In the genomic region with DNA sequence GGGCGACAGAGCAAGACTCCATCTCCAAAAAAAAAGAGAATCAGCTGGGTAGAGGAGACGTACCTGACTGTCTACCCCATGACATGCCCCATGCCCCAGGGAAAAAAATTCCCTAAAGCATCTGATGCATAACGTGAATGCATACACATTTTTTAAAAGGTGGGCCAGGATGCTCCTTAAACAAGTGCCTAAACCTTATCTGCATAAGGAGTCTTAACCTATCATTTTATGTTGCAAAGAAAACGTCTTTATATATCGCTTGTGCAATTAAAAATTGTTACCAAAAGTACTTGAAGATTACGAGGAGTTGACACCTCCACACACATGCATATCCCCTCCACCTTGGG, we compare ENCODE assay signal across 8 cellular contexts.
DNase-seq lines count a peak whose midpoint lies in the region; ATAC-seq, FAIRE-seq and TF ChIP-seq lines count a peak whose summit lies in the region.
"Not testable (repeated sequence)": the region's sequence is repeated elsewhere in the genome, so short reads cannot be mapped to it uniquely, and the experiment has no call there.

No MANE protein-coding gene starts in this region.

- H3K9me1 ChIP-seq in K562 (ENCODE audit: control insufficient read depth, insufficient read depth, low read length): not testable (repeated sequence)

- H3K4me1 ChIP-seq in HEK293 (ENCODE audit: control insufficient read depth, insufficient read depth, low read length): not testable (repeated sequence)
- peaks cover 0 to 29% of the 10 kb centered on the region in 2 experiments; a peak in 3 of 5 replicates for H3K4me1 ChIP-seq in K562 (replicated peaks in 1 of 2; ENCODE audit: control insufficient read depth in 2 of 2, insufficient read depth in 2 of 2, low read length in 2 of 2)
- peaks cover 55% of the 10 kb centered on the region for H3K4me1 ChIP-seq in left ventricle myocardium inferior

- DNase-seq in CD14-positive monocyte (ENCODE audit: low spot score): peak; percentile 10
- peak in 2 of 34 experiments; percentile 6 to 17 for DNase-seq in T-cell
- DNase-seq in activated T-cell treated with anti-CD3 and anti-CD28 coated beads, Interleukin-2, amount 50 U/mL, for 4 hours; K562 (ENCODE audit: extremely low read depth in 1 of 4, low spot score in 3 of 4); left ventricle myocardium inferior: not testable (repeated sequence)

- H2AFZ ChIP-seq in K562 (ENCODE audit: low read depth, low read length): not testable (repeated sequence)

- CTCF ChIA-PET in HEK293 (lab: Yijun Ruan, JAX); T-cell (lab: Charles Lee); K562 (lab: Yijun Ruan, JAX; ENCODE audit: low intra/inter-chr PET ratio): not testable (repeated sequence)

- intact Hi-C loops in CD14-positive monocyte (cut with micrococcal nuclease); K562 (cut with micrococcal nuclease); left ventricle myocardium inferior (cut with micrococcal nuclease): not testable (repeated sequence)

- not testable (repeated sequence) for H3K27me3 ChIP-seq in K562 (ENCODE audit: control insufficient read depth in 2 of 2, insufficient read depth in 2 of 2, low read length in 2 of 2); left ventricle myocardium inferior (ENCODE audit: low read depth)

- not testable (repeated sequence) for TF ChIP-seq POLR2A in K562 (conservative IDR thresholded peaks at IDR 0.05)

- WGBS in K562 (ENCODE audit: insufficient coverage, low coverage, missing lambda C conversion rate): 74% methylated on average over 6 of the region's 6 CpGs

- not testable (repeated sequence) for TF ChIP-seq EP300 in K562 (IDR thresholded peaks at IDR 0.05; ENCODE audit: low read length)

- H4K20me1 ChIP-seq in K562 (replicated peaks; ENCODE audit: control insufficient read depth, insufficient read depth, low read length): peaks cover 23% of the 10 kb centered on the region; the same call in 1 of the 2 replicates

- H3K27ac Mint-ChIP-seq in CD14-positive monocyte (peak overlapping the region in 5 of 7 donors; percentile 39 to 91 (median 73)), T-cell (peak overlapping the region; percentile 72 to 76), nephron (peak overlapping the region; percentile 64 to 89 (median 72))
- H3K27ac Mint-ChIP-seq in stimulated activated naive CD8-positive, alpha-beta T cell treated with anti-CD3 and anti-CD28 coated beads, Interleukin-15, Interleukin-2, amounts not matched to agents 100 ng/mL and 50 ng/mL, for 24 hours: peak overlapping the region; percentile 64

- ATAC-seq in T-cell (replicated peaks in 1 of 4); activated T-cell treated with anti-CD3 and anti-CD28 coated beads, Interleukin-2, amount 50 U/mL, for 4 hours; K562: not testable (repeated sequence)

- H3K9me3 Mint-ChIP-seq in CD14-positive monocyte; T-cell; activated T-cell treated with anti-CD3 and anti-CD28 coated beads, Interleukin-2, amount 50 U/mL, for 4 hours; nephron; stimulated activated naive CD8-positive, alpha-beta T cell treated with anti-CD3 and anti-CD28 coated beads, Interleukin-15, Interleukin-2, amounts not matched to agents 100 ng/mL and 50 ng/mL, for 24 hours: not testable (repeated sequence)

- not testable (repeated sequence) for BruUV-seq in K562 (replicated peaks; lab: Mats Ljungman, UMichigan)

- POLR2A ChIA-PET in HEK293 (lab: Yijun Ruan, JAX); T-cell (lab: Charles Lee); K562 (lab: Yijun Ruan, JAX): not testable (repeated sequence)

- H3K4me1 Mint-ChIP-seq in CD14-positive monocyte (peaks cover 27% of the 10 kb centered on the region), T-cell (peaks cover 38 to 40% (median 39%) of the 10 kb centered on the region in 3 donors), nephron (peaks cover 23% of the 10 kb centered on the region)
- peaks cover 34% of the 10 kb centered on the region for H3K4me1 Mint-ChIP-seq in activated T-cell treated with anti-CD3 and anti-CD28 coated beads, Interleukin-2, amount 50 U/mL, for 4 hours (ENCODE audit: low read depth)
- H3K4me1 Mint-ChIP-seq in stimulated activated naive CD8-positive, alpha-beta T cell treated with anti-CD3 and anti-CD28 coated beads, Interleukin-15, Interleukin-2, amounts not matched to agents 100 ng/mL and 50 ng/mL, for 24 hours (ENCODE audit: low read depth): peaks cover 46% of the 10 kb centered on the region

- FAIRE-seq in K562 (lab: Jason Lieb, UNC): not testable (repeated sequence)

- H3K36me3 Mint-ChIP-seq in CD14-positive monocyte: peaks cover 9 to 12% of the 10 kb centered on the region in 2 donors
- H3K36me3 Mint-ChIP-seq in T-cell; activated T-cell treated with anti-CD3 and anti-CD28 coated beads, Interleukin-2, amount 50 U/mL, for 4 hours (ENCODE audit: insufficient read depth); nephron (ENCODE audit: low read depth): not testable (repeated sequence)
- peaks cover 12% of the 10 kb centered on the region for H3K36me3 Mint-ChIP-seq in stimulated activated naive CD8-positive, alpha-beta T cell treated with anti-CD3 and anti-CD28 coated beads, Interleukin-15, Interleukin-2, amounts not matched to agents 100 ng/mL and 50 ng/mL, for 24 hours (ENCODE audit: low read depth)

- peaks cover 63% of the 10 kb centered on the region for H3K79me2 ChIP-seq in K562 (ENCODE audit: control insufficient read depth, insufficient read depth, low read length)

- peak overlapping the region; percentile 18 for H3K4me2 ChIP-seq in K562 (ENCODE audit: insufficient read depth, low read length)

- H3K4me3 Mint-ChIP-seq in CD14-positive monocyte (peak overlapping the region in 1 of 2 donors; percentile 12), T-cell (peak overlapping the region; percentile 41 to 87 (median 86)), nephron (peak overlapping the region; percentile 76 to 85 (median 81))
- peak overlapping the region; percentile 83 for H3K4me3 Mint-ChIP-seq in activated T-cell treated with anti-CD3 and anti-CD28 coated beads, Interleukin-2, amount 50 U/mL, for 4 hours
- peak overlapping the region; percentile 26 for H3K4me3 Mint-ChIP-seq in stimulated activated naive CD8-positive, alpha-beta T cell treated with anti-CD3 and anti-CD28 coated beads, Interleukin-15, Interleukin-2, amounts not matched to agents 100 ng/mL and 50 ng/mL, for 24 hours

- not testable (repeated sequence) for TF ChIP-seq CTCF in CD14-positive monocyte (IDR thresholded peaks at IDR 0.05); HEK293 (tag by site-specific recombination; IDR thresholded peaks at IDR 0.05); K562 (IDR thresholded peaks at IDR 0.05 in 2 of 3, conservative IDR thresholded peaks at IDR 0.05 in 1 of 3; ENCODE audit: insufficient read depth in 2 of 3, low read depth in 1 of 3, low read length in 3 of 3); left ventricle myocardium inferior (IDR thresholded peaks at IDR 0.05; ENCODE audit: borderline replicate concordance); nephron (IDR thresholded peaks at IDR 0.05; ENCODE audit: unreplicated experiment in 3 of 3)

- in situ Hi-C loops in K562 (cut with MboI): not testable (repeated sequence)

- H3K27ac ChIP-seq in HEK293 (ENCODE audit: extremely low read depth, low read depth, low read length); K562 (ENCODE audit: extremely low read depth, low read depth, low read length): not testable (repeated sequence)
- peak overlapping the region; percentile 99 for H3K27ac ChIP-seq in left ventricle myocardium inferior (replicated peaks)

- H3K36me3 ChIP-seq in HEK293 (ENCODE audit: control insufficient read depth in 2 of 2, insufficient read depth in 1 of 2, low read length in 2 of 2); left ventricle myocardium inferior: not testable (repeated sequence)
- peaks cover 18% of the 10 kb centered on the region; the same call in 1 of the 3 replicates for H3K36me3 ChIP-seq in K562 (ENCODE audit: control insufficient read depth, insufficient read depth, low read length)

- TF ChIP-seq RAD21 in K562 (CRISPR knock-in tag; conservative IDR thresholded peaks at IDR 0.05 in 1 of 2, IDR thresholded peaks at IDR 0.05 in 1 of 2): not testable (repeated sequence)

- not testable (repeated sequence) for H3K9ac ChIP-seq in K562 (ENCODE audit: insufficient read depth in 1 of 2, low read depth in 2 of 2, low read length in 2 of 2)

- not testable (repeated sequence) for H3K9me3 ChIP-seq in HEK293 (ENCODE audit: control insufficient read depth, insufficient read depth, low read depth, low read length); K562 (replicated peaks; ENCODE audit: control insufficient read depth, insufficient read depth, low read depth, low read length); left ventricle myocardium inferior (replicated peaks)

- H3K4me3 ChIP-seq in HEK293 (ENCODE audit: low read depth, low read length); K562; left ventricle myocardium inferior: not testable (repeated sequence)

- H3K27me3 Mint-ChIP-seq in CD14-positive monocyte (ENCODE audit: low read depth in 3 of 3); T-cell; activated T-cell treated with anti-CD3 and anti-CD28 coated beads, Interleukin-2, amount 50 U/mL, for 4 hours (ENCODE audit: low read depth); nephron (ENCODE audit: low read depth); stimulated activated naive CD8-positive, alpha-beta T cell treated with anti-CD3 and anti-CD28 coated beads, Interleukin-15, Interleukin-2, amounts not matched to agents 100 ng/mL and 50 ng/mL, for 24 hours: not testable (repeated sequence)

TF ChIP-seq in HEK293, 187 proteins besides CTCF, POLR2A, EP300 and RAD21:
- TF ChIP-seq IKZF3 (tag by site-specific recombination; IDR thresholded peaks at IDR 0.05): peak; percentile 7; the same call in 1 of the 2 replicates
